In the genomic region with DNA sequence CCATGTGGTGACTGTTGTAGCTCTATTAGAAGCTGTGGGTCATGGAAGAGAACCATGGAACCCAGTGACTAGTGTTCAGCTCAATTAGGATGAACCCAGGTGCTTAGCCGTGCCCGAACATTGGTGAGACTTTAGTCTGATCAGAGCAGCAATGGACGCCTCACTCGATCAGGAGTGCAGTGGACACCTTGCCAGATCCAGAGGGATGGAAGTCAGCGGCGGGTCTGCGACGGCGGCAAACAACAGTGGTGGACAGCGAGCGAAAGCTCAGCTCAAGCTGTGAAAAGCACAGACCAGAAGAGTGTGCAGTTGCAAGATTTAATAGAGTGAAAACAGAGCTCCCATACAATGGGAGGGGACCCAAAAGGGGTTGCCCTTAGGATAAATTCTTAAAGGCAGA, we compare ENCODE assay signal across 7 cellular contexts. TPM values are rescaled to one million over a fixed set of nuclear protein-coding genes. Genes with fewer than 3 reads are reported as not detected.
DNase-seq lines count a peak whose midpoint lies in the region; ATAC-seq, FAIRE-seq and TF ChIP-seq lines count a peak whose summit lies in the region.
"Not testable (repeated sequence)": the region's sequence is repeated elsewhere in the genome, so short reads cannot be mapped to it uniquely, and the experiment has no call there.

No MANE protein-coding gene starts in this region.

- not testable (repeated sequence) for H2BK120ac ChIP-seq in H9 (ENCODE audit: low read depth, low read length, poor library complexity, severe bottlenecking); H1 (replicated peaks; ENCODE audit: low read depth, low read length); trophoblast cell (ENCODE audit: insufficient read depth, low read length, poor library complexity)

- not testable (repeated sequence) for H2BK20ac ChIP-seq in H9 (ENCODE audit: low read depth, low read length, poor library complexity, severe bottlenecking); H1 (ENCODE audit: low read length)

- H3K4me1 ChIP-seq in GM23338 (ENCODE audit: insufficient read depth); H9 (ENCODE audit: insufficient read depth, low read length); H1 (replicated peaks in 1 of 4; ENCODE audit: control insufficient read depth in 3 of 4, insufficient read depth in 4 of 4, low read length in 3 of 4); trophoblast cell (ENCODE audit: control insufficient read depth in 1 of 2, insufficient read depth in 2 of 2, low read length in 2 of 2): not testable (repeated sequence)

- H3K9me3 ChIP-seq in H9 (ENCODE audit: control insufficient read depth, low read depth, low read length); H1 (ENCODE audit: insufficient read depth in 2 of 2, low read depth in 1 of 2, low read length in 1 of 2); trophoblast cell (ENCODE audit: insufficient read depth, low read depth, low read length): not testable (repeated sequence)

- H3K27ac Mint-ChIP-seq in GM23338 (0 out of 2 replicates have a peak overlapping the region, but pooled peaks have one; percentile 50), H9 (peak overlapping the region in 2 of 3 experiments; percentile 32 to 65; a peak in 1 of 7 replicates), nephron progenitor cell (peak overlapping the region; percentile 18)
- peak overlapping the region; percentile 65 for H3K27ac Mint-ChIP-seq in stimulated activated naive B cell treated with anti-CD40 and anti-IgM and Interleukin-4, amounts not matched to agents 10 μg/mL and 1 μg/mL and 100 μg/mL, for 72 hours

- H3K9ac ChIP-seq in H9 (ENCODE audit: extremely low read depth, insufficient read length, low read length); H1 (replicated peaks in 1 of 4; ENCODE audit: extremely low read depth in 1 of 4, low read depth in 3 of 4, low read length in 3 of 4); trophoblast cell (ENCODE audit: low read length): not testable (repeated sequence)

- not testable (repeated sequence) for H3K9me3 Mint-ChIP-seq in GM23338; H9; nephron progenitor cell; stimulated activated naive B cell treated with anti-CD40 and anti-IgM and Interleukin-4, amounts not matched to agents 10 μg/mL and 1 μg/mL and 100 μg/mL, for 72 hours

- TF ChIP-seq EP300 in H1 (IDR thresholded peaks at IDR 0.05; ENCODE audit: borderline replicate concordance in 1 of 2, low read depth in 2 of 2, low read length in 2 of 2): not testable (repeated sequence)

- not testable (repeated sequence) for H2AFZ ChIP-seq in GM23338; H9 (ENCODE audit: low read length); H1 (ENCODE audit: low read length); trophoblast cell (ENCODE audit: insufficient read depth, low read length, poor library complexity)

- TF ChIP-seq CTCF in GM23338 (conservative IDR thresholded peaks at IDR 0.05; ENCODE audit: low read depth in 2 of 2); H9 (conservative IDR thresholded peaks at IDR 0.05); H1 (IDR thresholded peaks at IDR 0.05; ENCODE audit: control extremely low read depth in 1 of 3, insufficient read depth in 1 of 3, low read depth in 1 of 3, low read length in 3 of 3); nephron progenitor cell (IDR thresholded peaks at IDR 0.05): not testable (repeated sequence)

- not testable (repeated sequence) for H3K79me2 ChIP-seq in GM23338 (replicated peaks; ENCODE audit: insufficient read depth); H9 (ENCODE audit: insufficient read depth, low read length); H1 (ENCODE audit: control insufficient read depth in 1 of 2, insufficient read depth in 2 of 2, low read length in 2 of 2); trophoblast cell (ENCODE audit: control insufficient read depth, insufficient read depth, low read length, poor library complexity)

- H2BK5ac ChIP-seq in H9 (ENCODE audit: insufficient read length, low read length); H1 (ENCODE audit: low read depth, low read length); trophoblast cell (ENCODE audit: low read depth, low read length, poor library complexity): not testable (repeated sequence)

- not testable (repeated sequence) for H3K36me3 Mint-ChIP-seq in GM23338 (ENCODE audit: low read depth); H9 (ENCODE audit: insufficient read depth in 1 of 3, low read depth in 3 of 3); nephron progenitor cell (ENCODE audit: low read depth); stimulated activated naive B cell treated with anti-CD40 and anti-IgM and Interleukin-4, amounts not matched to agents 10 μg/mL and 1 μg/mL and 100 μg/mL, for 72 hours

- TF ChIP-seq RAD21 in H1 (IDR thresholded peaks at IDR 0.05 in 1 of 2, conservative IDR thresholded peaks at IDR 0.05 in 1 of 2; ENCODE audit: low read depth in 2 of 2, low read length in 2 of 2): not testable (repeated sequence)

- POLR2A ChIA-PET in H1 (lab: Charles Lee; ENCODE audit: partially characterized antibody): interaction anchor here (0.7 kb wide), 1 partner anchor 19 kb away, joined by 3 read pairs; no protein-coding TSS in a partner anchor

- H3K18ac ChIP-seq in H9 (ENCODE audit: insufficient read length, low read depth, low read length); H1 (ENCODE audit: extremely low read depth, low read length): not testable (repeated sequence)
- peak overlapping the region; percentile 46 for H3K18ac ChIP-seq in trophoblast cell (ENCODE audit: low read length)

- not testable (repeated sequence) for H3K36me3 ChIP-seq in GM23338 (ENCODE audit: insufficient read depth); H1 (ENCODE audit: control insufficient read depth in 2 of 4, insufficient read depth in 4 of 4, low read length in 3 of 4); trophoblast cell (ENCODE audit: control insufficient read depth in 1 of 2, insufficient read depth in 2 of 2, low read length in 2 of 2)

- FAIRE-seq in H1 (lab: Jason Lieb, UNC): not testable (repeated sequence)

- not testable (repeated sequence) for H3F3A ChIP-seq in GM23338 (replicated peaks; ENCODE audit: low read depth)

- H3K27me3 ChIP-seq in GM23338 (ENCODE audit: insufficient read depth); H9 (ENCODE audit: insufficient read depth, low read length); H1 (replicated peaks in 1 of 4; ENCODE audit: control insufficient read depth in 3 of 4, extremely low read depth in 1 of 4, insufficient read depth in 3 of 4, low read length in 3 of 4); trophoblast cell (ENCODE audit: insufficient read depth, low read length): not testable (repeated sequence)

- H3K79me1 ChIP-seq in H9 (ENCODE audit: insufficient read depth, low read depth, low read length, poor library complexity, severe bottlenecking); H1 (ENCODE audit: low read depth, low read length); trophoblast cell (ENCODE audit: low read length): not testable (repeated sequence)

- no CpG with 5 or more reads among the region's 11 CpGs for WGBS in H9 (ENCODE audit: extremely low coverage, insufficient read length, low lambda C conversion rate)
- 96% methylated on average over 11 of the region's 11 CpGs; no CpG with 5 or more reads in 1 of the 2 experiments for WGBS in H1 (ENCODE audit: extremely low coverage in 1 of 2, insufficient coverage in 1 of 2, insufficient read length in 1 of 2, insufficient replicate concordance in 2 of 2, low coverage in 1 of 2, low lambda C conversion rate in 2 of 2, missing lambda C conversion rate in 1 of 2), 2 experiments
- no CpG with 5 or more reads among the region's 11 CpGs for WGBS in trophoblast cell (ENCODE audit: extremely low coverage, insufficient coverage, insufficient read length)

- not testable (repeated sequence) for DNase-seq in GM23338 (ENCODE audit: low spot score); H9; H1 (ENCODE audit: low read depth in 1 of 2, low spot score in 2 of 2); nephron progenitor cell; trophoblast cell; stimulated activated naive B cell treated with anti-CD40 and anti-IgM and Interleukin-4, amounts not matched to agents 10 μg/mL and 1 μg/mL and 100 μg/mL, for 72 hours
- peak; percentile 55 for DNase-seq in Right ventricle myocardium inferior (ENCODE audit: missing footprints)

- H4K12ac ChIP-seq in trophoblast cell (ENCODE audit: low read depth, low read length): not testable (repeated sequence)

- not testable (repeated sequence) for H3K27ac ChIP-seq in GM23338 (ENCODE audit: low read depth); H9 (ENCODE audit: insufficient read length, low read depth, low read length); H1 (ENCODE audit: low read depth, low read length); trophoblast cell (ENCODE audit: low read depth, low read length)

- H3T11ph ChIP-seq in H9 (ENCODE audit: low read length): not testable (repeated sequence)

- H2AK5ac ChIP-seq in H9 (ENCODE audit: insufficient read length, low read length); H1 (ENCODE audit: low read depth, low read length); trophoblast cell (ENCODE audit: low read length): not testable (repeated sequence)

- H3K56ac ChIP-seq in H9 (ENCODE audit: insufficient read length, low read depth, low read length); H1 (replicated peaks; ENCODE audit: insufficient read length, low read depth, low read length): not testable (repeated sequence)

- TF ChIP-seq POLR2A in H1 (IDR thresholded peaks at IDR 0.05; ENCODE audit: control extremely low read depth in 1 of 2, low read depth in 2 of 2, low read length in 2 of 2): not testable (repeated sequence)

- not testable (repeated sequence) for H3K4me2 ChIP-seq in GM23338; H9 (ENCODE audit: insufficient read depth, insufficient read length, low read length); H1 (ENCODE audit: insufficient read depth in 1 of 2, low read depth in 2 of 2, low read length in 2 of 2); trophoblast cell (ENCODE audit: low read length)

- not testable (repeated sequence) for H3K14ac ChIP-seq in H9 (ENCODE audit: insufficient read depth, low read length); H1 (ENCODE audit: insufficient read length); trophoblast cell (ENCODE audit: low read length)

- H3K4ac ChIP-seq in H9 (ENCODE audit: low read depth, low read length); H1 (replicated peaks; ENCODE audit: insufficient read length, low read depth, low read length); trophoblast cell (ENCODE audit: low read depth, low read length): not testable (repeated sequence)

- intact Hi-C loops in Right ventricle myocardium inferior (cut with DNase I): not testable (repeated sequence)

- H4K20me1 ChIP-seq in GM23338 (replicated peaks; ENCODE audit: insufficient read depth); H9 (ENCODE audit: control insufficient read depth, insufficient read depth, insufficient read length); H1 (replicated peaks in 1 of 2; ENCODE audit: control insufficient read depth in 1 of 2, insufficient read depth in 2 of 2, low read length in 2 of 2): not testable (repeated sequence)

- H4K5ac ChIP-seq in H9 (ENCODE audit: insufficient read length, low read depth, low read length); H1 (ENCODE audit: insufficient read length, low read depth, low read length): not testable (repeated sequence)

- not testable (repeated sequence) for H3K4me3 ChIP-seq in GM23338; H1 (ENCODE audit: extremely low read depth in 1 of 4, insufficient read depth in 2 of 4, low read depth in 3 of 4, low read length in 4 of 4); trophoblast cell (ENCODE audit: low read depth, low read length)

- not testable (repeated sequence) for H2BK15ac ChIP-seq in H9 (ENCODE audit: low read depth, low read length); H1 (ENCODE audit: low read length)

- not testable (repeated sequence) for ATAC-seq in GM23338; Right ventricle myocardium inferior; stimulated activated naive B cell treated with anti-CD40 and anti-IgM and Interleukin-4, amounts not matched to agents 10 μg/mL and 1 μg/mL and 100 μg/mL, for 72 hours (replicated peaks)

- H4K8ac ChIP-seq in H9 (replicated peaks; ENCODE audit: insufficient read length, low read depth, low read length); H1 (ENCODE audit: extremely low read depth, insufficient read depth, low read length): not testable (repeated sequence)
- H4K8ac ChIP-seq in trophoblast cell (ENCODE audit: low read depth, low read length): peak overlapping the region; percentile 48

- not testable (repeated sequence) for H3K23ac ChIP-seq in H9 (ENCODE audit: insufficient read length, low read depth, low read length); H1 (ENCODE audit: insufficient read length); trophoblast cell (ENCODE audit: low read length)

- not testable (repeated sequence) for H3K23me2 ChIP-seq in H9 (ENCODE audit: insufficient read length, low read depth, low read length, poor library complexity, severe bottlenecking); H1 (ENCODE audit: low read depth, low read length)

- H3K4me3 Mint-ChIP-seq in GM23338; H9; nephron progenitor cell; stimulated activated naive B cell treated with anti-CD40 and anti-IgM and Interleukin-4, amounts not matched to agents 10 μg/mL and 1 μg/mL and 100 μg/mL, for 72 hours: not testable (repeated sequence)

- H3K4me1 Mint-ChIP-seq in GM23338; H9; nephron progenitor cell; stimulated activated naive B cell treated with anti-CD40 and anti-IgM and Interleukin-4, amounts not matched to agents 10 μg/mL and 1 μg/mL and 100 μg/mL, for 72 hours: not testable (repeated sequence)

- H3K9me2 ChIP-seq in GM23338 (ENCODE audit: insufficient read depth): not testable (repeated sequence)

- H2BK12ac ChIP-seq in H9 (ENCODE audit: insufficient read length, low read depth, low read length): not testable (repeated sequence)
- 0 out of 2 replicates have a peak overlapping the region, but pooled peaks have one; percentile 29 for H2BK12ac ChIP-seq in H1 (ENCODE audit: low read depth, low read length)
- H2BK12ac ChIP-seq in trophoblast cell (ENCODE audit: low read length): peak overlapping the region; percentile 30

- not testable (repeated sequence) for H4K91ac ChIP-seq in H9 (ENCODE audit: insufficient read length, low read depth, low read length); H1 (replicated peaks; ENCODE audit: insufficient read length, low read length); trophoblast cell (ENCODE audit: low read depth, low read length)

- not testable (repeated sequence) for H3K27me3 Mint-ChIP-seq in GM23338 (ENCODE audit: insufficient read depth, low read depth, poor library complexity); H9 (ENCODE audit: low read depth); nephron progenitor cell (ENCODE audit: low read depth, poor library complexity); stimulated activated naive B cell treated with anti-CD40 and anti-IgM and Interleukin-4, amounts not matched to agents 10 μg/mL and 1 μg/mL and 100 μg/mL, for 72 hours

- CTCF ChIA-PET in H1 (lab: Charles Lee; ENCODE audit: partially characterized antibody): not testable (repeated sequence)

RNA-seq across cellular contexts. Expression of gene AIG1, which starts 26.6 kb away (rescaled TPM):
- total RNA-seq in GM23338 (2014; rRNA removed; shearing (Covaris generic)): 65.2 and 68.7 TPM in 2 replicates
- polyA plus RNA-seq in GM23338 (2016; fragmentation: Nextera tagmentation; extraction: Ambion mirVana) (84.7 and 88.4 TPM in 2 replicates), H1 (2011; rRNA removed) (48.8 and 56.6 TPM in 2 replicates)
- total RNA-seq in H9 (2021) (43.3 and 44.6 TPM in 2 replicates), Right ventricle myocardium inferior (71.6 TPM)
- total RNA-seq in H1 (2021; fragmentation: NEBNext Ultra II Directional; extraction: Animal tissue kit (Norgen Biotek cat#: 25700)): 57.5 and 58.4 TPM in 2 replicates
- polyA plus RNA-seq in H1 (2011; cell fraction: cytosol; rRNA removed): 44.1 TPM
- polyA plus RNA-seq in H1 (2011; cell fraction: nucleus; rRNA removed): 40.9 TPM
- polyA plus RNA-seq in H1 (2012, experiment 1 of 2): 51.6 to 60.7 TPM (median 57.4 TPM) in 4 replicates
- 63.0 TPM for polyA plus RNA-seq in H1 (2012, experiment 2 of 2)
- 76.5 TPM for polyA plus RNA-seq in H1 (2013, experiment 1 of 2)
- polyA plus RNA-seq in H1 (2013, experiment 2 of 2): 84.5 TPM
- polyA minus RNA-seq in H1 (2011; rRNA and poly(A)+ RNA removed): 38.7 and 46.6 TPM in 2 replicates
- polyA minus RNA-seq in H1 (2011; cell fraction: cytosol; rRNA and poly(A)+ RNA removed): 17.1 TPM
- 68.3 TPM for polyA minus RNA-seq in H1 (2011; cell fraction: nucleus; rRNA and poly(A)+ RNA removed)
- polyA plus RNA-seq in trophoblast cell (2013): 57.5 and 61.3 TPM in 2 replicates
